Comparison of ENCODE assay signal across 17 cellular contexts in the genomic region with DNA sequence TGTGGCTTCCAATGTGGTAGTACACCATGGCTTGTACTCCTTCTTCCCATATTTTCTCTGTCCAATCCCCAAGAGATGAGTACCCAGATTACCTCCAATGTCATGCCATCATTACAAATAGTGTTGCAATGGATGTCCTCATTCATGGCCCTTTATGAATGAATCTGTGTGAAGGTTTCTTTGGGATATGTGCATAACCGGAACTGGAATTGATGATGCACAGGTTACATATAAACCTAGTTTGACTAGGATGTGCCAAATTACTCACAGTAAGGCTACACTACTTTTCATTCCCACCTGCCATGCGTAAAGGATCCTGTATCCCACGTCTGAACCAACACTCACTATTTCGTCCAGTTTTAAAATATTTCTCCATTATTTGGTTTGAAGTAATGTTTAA.
DNase-seq lines count a peak whose midpoint lies in the region; ATAC-seq and TF ChIP-seq lines count a peak whose summit lies in the region.
"Had no signal": no experiment of that assay in that cellular context is flagged by ENCODE, and none has a peak within 500 bp of the region (broad histone marks: within the 10 kb centered on the region; RNA-seq: fewer than 3 reads in every experiment).

No MANE protein-coding gene starts in this region.

- H3K27me3 ChIP-seq in brain microvascular endothelial cell (replicated peaks): no peaks in the 10 kb centered on the region
- H3K27me3 ChIP-seq: BE2C; BLaER1 treated with 17β-estradiol and CSF1 and Interleukin-3, amounts not matched to agents 10 nM and 100 nM had no signal

- TF ChIP-seq CTCF in epithelial cell of proximal tubule (conservative IDR thresholded peaks at IDR 0.05; ENCODE audit: low read depth, low read length) (no peak), brain microvascular endothelial cell (IDR thresholded peaks at IDR 0.05; ENCODE audit: low read depth, low read length, missing control alignments) (no peak)

- no peak for ATAC-seq in GM18498 (IDR thresholded peaks at IDR 0.05; ENCODE audit: unreplicated experiment)
- ATAC-seq: GM23338, HCT116 had no signal

- DNase-seq in ACHN (peak; percentile 32), epithelial cell of proximal tubule (ENCODE audit: low read depth) (peak; percentile 82), kidney tubule cell (ENCODE audit: low spot score) (peak; percentile 85), LoVo (ENCODE audit: low spot score) (no peak), brain microvascular endothelial cell (no peak)
- DNase-seq: AML-193; BE2C; CD4-positive, alpha-beta T cell; CD8-positive, alpha-beta memory T cell; DMS153; DND-41; H9 had no signal

- H3K4me3 ChIP-seq in epithelial cell of proximal tubule (ENCODE audit: low read depth, low read length) (no peak overlapping the region), brain microvascular endothelial cell (ENCODE audit: low read depth, low read length) (no peak overlapping the region)
- H3K4me3 ChIP-seq: BLaER1 treated with 17β-estradiol and CSF1 and Interleukin-3, amounts not matched to agents 10 nM and 100 nM; GM23338 had no signal

- in situ Hi-C loops in ACHN (cut with HindIII; ENCODE audit: low pct_ligation_motif_present, low pct_unique_long_range_greater_than_20kb, low sequenced_read_pairs): no loop called here
- in situ Hi-C loops in brain microvascular endothelial cell (cut with HindIII; ENCODE audit: low pct_ligation_motif_present, low sequenced_read_pairs): no loop called here

- no peaks in the 10 kb centered on the region for H3K36me3 ChIP-seq in brain microvascular endothelial cell (replicated peaks)
- H3K36me3 ChIP-seq: BE2C; BLaER1 treated with 17β-estradiol and CSF1 and Interleukin-3, amounts not matched to agents 10 nM and 100 nM had no signal

- no peak overlapping the region for H3K27ac ChIP-seq in brain microvascular endothelial cell
- H3K27ac ChIP-seq: 22Rv1; BLaER1 treated with 17β-estradiol and CSF1 and Interleukin-3, amounts not matched to agents 10 nM and 100 nM had no signal

Comparison
In these comparisons a context has a peak if more than half of its experiments do, and no peak if none do; other contexts are left out.
1. DNase-seq: peak in ACHN (single experiment), epithelial cell of proximal tubule (single experiment) and kidney tubule cell (single experiment); none in LoVo (single experiment) and brain microvascular endothelial cell (single experiment).